In the genomic region with DNA sequence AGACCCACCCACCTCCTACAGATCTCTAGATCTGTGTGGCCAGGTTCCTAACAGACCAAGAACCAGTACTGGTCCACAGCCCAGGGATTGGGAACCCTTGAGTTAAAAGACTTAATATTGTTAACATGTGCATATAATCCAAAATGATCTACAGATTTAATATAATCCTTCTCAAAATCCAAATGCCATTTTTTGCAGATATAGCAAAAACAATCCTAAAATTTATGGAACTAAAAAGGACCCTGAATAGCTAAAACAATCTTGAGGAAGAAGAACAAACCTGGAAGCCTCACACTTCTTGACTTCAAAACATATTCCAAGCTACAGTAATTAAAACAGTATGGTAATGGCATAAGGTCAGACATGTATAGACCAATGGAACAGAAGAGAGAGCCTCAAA, we compare ENCODE assay signal across 26 cellular contexts.
"Had no signal": no experiment of that assay in that cellular context is flagged by ENCODE, and none has a peak within 500 bp of the region (broad histone marks: within the 10 kb centered on the region; RNA-seq: fewer than 3 reads in every experiment).

No MANE protein-coding gene starts in this region.

- H3K36me3 Mint-ChIP-seq: mesothelial cell of epicardium; naive B cell; naive thymus-derived CD8-positive, alpha-beta T cell had no signal

- H3K4me3 Mint-ChIP-seq: dendritic cell treated with granulocyte-macrophage colony-stimulating factor and Interleukin-4, amounts not matched to agents 40 ng/mL and 50 ng/mL, for 4 days; effector memory CD8-positive, alpha-beta T cell; endodermal cell; mesothelial cell of epicardium; naive thymus-derived CD8-positive, alpha-beta T cell had no signal

- H3K4me3 ChIP-seq: colonic mucosa, gastroesophageal sphincter, heart right ventricle, left lung, lower lobe of right lung, mucosa of descending colon had no signal

- H3K27me3 ChIP-seq: colonic mucosa had no signal

- H3K27ac ChIP-seq: colonic mucosa, epithelial cell of prostate, foreskin keratinocyte, gastroesophageal sphincter, heart right ventricle, left lung, lower lobe of right lung had no signal

- H3K4me1 ChIP-seq: colonic mucosa, foreskin keratinocyte, gastroesophageal sphincter, heart right ventricle, left lung had no signal

- H3K4me1 Mint-ChIP-seq: mesothelial cell of epicardium; naive thymus-derived CD8-positive, alpha-beta T cell had no signal

- H3K9me3 Mint-ChIP-seq: dendritic cell treated with granulocyte-macrophage colony-stimulating factor and Interleukin-4, amounts not matched to agents 40 ng/mL and 50 ng/mL, for 4 days; endodermal cell had no signal

- H3K36me3 ChIP-seq: colonic mucosa, gastroesophageal sphincter, heart right ventricle, left lung, lower lobe of right lung had no signal

- ATAC-seq: effector memory CD8-positive, alpha-beta T cell; esophagus mucosa; foreskin keratinocyte; gastroesophageal sphincter; heart right ventricle; left cardiac atrium; left lung; left ventricle myocardium superior; lower lobe of right lung; mucosa of descending colon; naive thymus-derived CD8-positive, alpha-beta T cell had no signal

- H3K27ac Mint-ChIP-seq: dendritic cell treated with granulocyte-macrophage colony-stimulating factor and Interleukin-4, amounts not matched to agents 40 ng/mL and 50 ng/mL, for 4 days; effector memory CD8-positive, alpha-beta T cell; endodermal cell; mesothelial cell of epicardium; naive B cell; naive thymus-derived CD8-positive, alpha-beta T cell had no signal

- FAIRE-seq: endometrium, frontal cortex, islet of Langerhans, keratinocyte had no signal

- H3K9me3 ChIP-seq: colonic mucosa, left lung, lower lobe of right lung, mucosa of descending colon had no signal

- DNase-seq: colonic mucosa; cortex of kidney; effector CD8-positive, alpha-beta T cell; effector memory CD8-positive, alpha-beta T cell; endodermal cell; erythroblast; foreskin keratinocyte; heart right ventricle; hippocampal formation; left cardiac atrium; left lung; left ventricle myocardium superior; lower lobe of right lung; mesenchymal stem cell; mucosa of descending colon; naive B cell; naive thymus-derived CD8-positive, alpha-beta T cell had no signal
